Comparison of ENCODE assay signal across 1 cellular context in genomic region chr1:180623579-180624347, GRCh38.
TF ChIP-seq lines count a peak whose summit lies in the region.

No MANE protein-coding gene starts in this region.

TF ChIP-seq in H1, 55 proteins besides CTCF, POLR2A, EP300 and RAD21:
- TF ChIP-seq ATF3 (IDR thresholded peaks at IDR 0.05; ENCODE audit: insufficient read depth, low read depth, low read length) (no peak), TEAD4 (IDR thresholded peaks at IDR 0.05; ENCODE audit: low read depth, low read length) (peak; percentile 42; the same call in 1 of the 2 replicates)
